ENCODE assay signal across 25 cellular contexts in the genomic region with DNA sequence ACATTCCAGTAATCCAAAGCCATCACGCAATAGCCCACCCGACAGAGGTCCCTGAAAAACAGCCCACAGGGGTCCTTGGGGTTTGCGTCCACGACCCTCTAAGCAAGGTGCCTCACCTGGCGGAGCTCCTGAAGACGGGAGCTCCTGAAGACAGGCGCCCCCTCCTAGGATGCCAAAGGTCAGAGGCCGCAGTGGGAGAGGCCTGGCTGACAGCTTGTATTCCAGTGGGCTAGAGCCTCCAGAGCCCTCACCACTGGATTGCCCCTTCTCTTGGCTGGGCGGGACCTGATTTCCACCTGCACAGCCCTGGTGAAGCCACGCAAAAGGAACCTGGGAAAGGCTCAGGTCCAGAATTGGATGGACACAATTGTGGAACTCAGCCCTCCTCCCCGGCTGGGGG. TPM values are rescaled to one million over a fixed set of nuclear protein-coding genes. Genes with fewer than 3 reads are reported as not detected.
"Had no signal": no experiment of that assay in that cellular context is flagged by ENCODE, and none has a peak within 500 bp of the region (broad histone marks: within the 10 kb centered on the region; RNA-seq: fewer than 3 reads in every experiment).

No MANE protein-coding gene starts in this region.

- DNase-seq: cerebellar nuclear complex; colonic mucosa; dermis blood vessel endothelial cell; esophagus squamous epithelium; foreskin fibroblast; immature natural killer cell; left cardiac atrium; mammary epithelial cell; natural killer cell; nucleus accumbens; right cardiac atrium; stimulated activated CD4-positive, alpha-beta T cell treated with anti-CD3 and anti-CD28 coated beads, Interleukin-15, amount 100 ng/mL, for 24 hours; stimulated activated CD4-positive, alpha-beta T cell treated with anti-CD3 and anti-CD28 coated beads, Interleukin-1b, Interleukin-23, amount 100 ng/mL, for 48 hours; stimulated activated CD4-positive, alpha-beta T cell treated with anti-CD3 and anti-CD28 coated beads, Interleukin-4, amount 100 ng/mL, for 24 hours; testis had no signal

- H3K4me1 ChIP-seq: colonic mucosa, esophagus squamous epithelium, gastroesophageal sphincter, testis, tibial nerve had no signal

- H3K36me3 Mint-ChIP-seq: natural killer cell had no signal

- H3K27ac ChIP-seq: colonic mucosa, esophagus squamous epithelium, gastroesophageal sphincter, ovary, testis, tibial nerve had no signal

- ATAC-seq: gastroesophageal sphincter; left cardiac atrium; mucosa of descending colon; natural killer cell; right cardiac atrium; stimulated activated memory B cell treated with anti-CD40 and anti-IgM and Interleukin-4, amounts not matched to agents 10 μg/mL and 1 μg/mL and 100 μg/mL, for 72 hours had no signal

- H3K27ac Mint-ChIP-seq: immature natural killer cell; natural killer cell; progenitor cell of endocrine pancreas; stimulated activated memory B cell treated with anti-CD40 and anti-IgM and Interleukin-4, amounts not matched to agents 10 μg/mL and 1 μg/mL and 100 μg/mL, for 72 hours; stimulated activated naive CD8-positive, alpha-beta T cell treated with anti-CD3 and anti-CD28 coated beads, Interleukin-15, Interleukin-2, amounts not matched to agents 100 ng/mL and 50 ng/mL, for 24 hours had no signal

- H3K9me3 ChIP-seq: colonic mucosa, ovary, testis had no signal

- H3K36me3 ChIP-seq: colonic mucosa, esophagus squamous epithelium, gastroesophageal sphincter, ovary, tibial nerve had no signal

- H3K9me3 Mint-ChIP-seq: natural killer cell, neural crest cell had no signal

- H3K4me3 Mint-ChIP-seq: immature natural killer cell; natural killer cell; neural crest cell; stimulated activated memory B cell treated with anti-CD40 and anti-IgM and Interleukin-4, amounts not matched to agents 10 μg/mL and 1 μg/mL and 100 μg/mL, for 72 hours; stimulated activated naive CD8-positive, alpha-beta T cell treated with anti-CD3 and anti-CD28 coated beads, Interleukin-15, Interleukin-2, amounts not matched to agents 100 ng/mL and 50 ng/mL, for 24 hours had no signal

- H3K4me3 ChIP-seq: colonic mucosa, esophagus squamous epithelium, gastroesophageal sphincter, mucosa of descending colon, ovary, testis, tibial nerve had no signal

- H3K4me1 Mint-ChIP-seq: natural killer cell; neural crest cell; stimulated activated memory B cell treated with anti-CD40 and anti-IgM and Interleukin-4, amounts not matched to agents 10 μg/mL and 1 μg/mL and 100 μg/mL, for 72 hours had no signal

- H3K27me3 ChIP-seq: colonic mucosa, ovary, testis had no signal

RNA-seq across cellular contexts. Expression of gene JAKMIP1, which starts 39.6 kb away (rescaled TPM):
- total RNA-seq: dermis blood vessel endothelial cell, epithelial cell of proximal tubule, mammary epithelial cell had no signal
- polyA plus RNA-seq: keratinocyte, mammary epithelial cell had no signal
